ENCODE assay signal across 8 cellular contexts in genomic region chr2:27133905-27134780, GRCh38. TPM values are rescaled to one million over a fixed set of nuclear protein-coding genes. Genes with fewer than 3 reads are reported as not detected.
DNase-seq lines count a peak whose midpoint lies in the region; ATAC-seq and TF ChIP-seq lines count a peak whose summit lies in the region.

TSS of gene PREB (minus strand) at chr2:27134636. CDS start at chr2:27134421, 215 bp downstream.

- peak; percentile 59 for TF ChIP-seq CTCF in DOHH2 (IDR thresholded peaks at IDR 0.05; ENCODE audit: low read depth, low read length, poor library complexity, severe bottlenecking)
- TF ChIP-seq CTCF in fibroblast of lung (conservative IDR thresholded peaks at IDR 0.05 in 1 of 2, IDR thresholded peaks at IDR 0.05 in 1 of 2; ENCODE audit: low read depth in 1 of 2, low read length in 2 of 2) = peak; percentile 41 to 55

- DNase-seq in GM23248 (peak; percentile 99), LHCN-M2 (ENCODE audit: low read depth) (peak; percentile 92), RPMI8226 (peak; percentile 99), fibroblast of lung (ENCODE audit: low read depth in 2 of 2) (peak; percentile 85 to 94)
- DNase-seq in activated T-helper 1 cell treated with anti-CD3 and anti-CD28 coated beads, Interleukin-2, amount 50 U/mL, for 16 hours (ENCODE audit: low read depth in 1 of 2, low spot score in 1 of 2) = peak; percentile 98
- DNase-seq in naive thymus-derived CD8-positive, alpha-beta T cell = peak; percentile 94 to 99 (median 98)
- peak; percentile 92 to 98 (median 96) for DNase-seq in stimulated activated naive CD4-positive, alpha-beta T cell (lab: John Stamatoyannopoulos, UW)

- H3K79me2 ChIP-seq in DOHH2 (ENCODE audit: control insufficient read depth, low read length) = peaks cover 22% of the 10 kb centered on the region
- peaks cover 20% of the 10 kb centered on the region for H3K79me2 ChIP-seq in GM23248 (ENCODE audit: insufficient read depth)
- peaks cover 15% of the 10 kb centered on the region for H3K79me2 ChIP-seq in fibroblast of lung (ENCODE audit: control insufficient read depth, insufficient read depth, low read length)

- H3K4me3 ChIP-seq in DOHH2 (ENCODE audit: low read length) (peak within 1 kb of the TSS; percentile 97), GM23248 (peak within 1 kb of the TSS; percentile 96), fibroblast of lung (replicated peaks in 1 of 4; ENCODE audit: control extremely low read depth in 1 of 4, insufficient read depth in 1 of 4, low read depth in 3 of 4, low read length in 4 of 4) (peak within 1 kb of the TSS; percentile 87 to 98 (median 96))

- peak within 1 kb of the TSS; percentile 85 to 98 (median 97) for H3K27ac Mint-ChIP-seq in naive thymus-derived CD8-positive, alpha-beta T cell

- H3K4me3 Mint-ChIP-seq in naive thymus-derived CD8-positive, alpha-beta T cell = peak within 1 kb of the TSS; percentile 90 to 98 (median 96)

- H3K27me3 ChIP-seq in DOHH2 (ENCODE audit: control insufficient read depth, low read length) (no peaks in the 10 kb centered on the region), GM23248 (replicated peaks; ENCODE audit: insufficient read depth) (no peaks in the 10 kb centered on the region), fibroblast of lung (ENCODE audit: control insufficient read depth, insufficient read depth, low read length) (no peaks in the 10 kb centered on the region)

- H3K9me3 ChIP-seq in DOHH2 (ENCODE audit: control insufficient read depth, insufficient read depth, low read length) (no peaks in the 10 kb centered on the region), GM23248 (ENCODE audit: low read depth) (no peaks in the 10 kb centered on the region), fibroblast of lung (ENCODE audit: control insufficient read depth, insufficient read depth, low read depth, low read length) (no peaks in the 10 kb centered on the region)

- H4K20me1 ChIP-seq in DOHH2 (ENCODE audit: control insufficient read depth, insufficient read depth, low read depth, low read length) (no peaks in the 10 kb centered on the region; the same call in 1 of the 2 replicates), GM23248 (ENCODE audit: insufficient read depth) (no peaks in the 10 kb centered on the region), fibroblast of lung (ENCODE audit: control insufficient read depth, extremely low read depth, insufficient read depth, low read length) (no peaks in the 10 kb centered on the region)

- peaks cover 0 to 32% (median 1%) of the 10 kb centered on the region in 3 donors for H3K36me3 Mint-ChIP-seq in naive thymus-derived CD8-positive, alpha-beta T cell

- H3K27ac ChIP-seq in DOHH2 (ENCODE audit: low read depth, low read length) (peak within 1 kb of the TSS; percentile 38), GM23248 (peak within 1 kb of the TSS; percentile 59), fibroblast of lung (ENCODE audit: insufficient read depth, low read length) (peak within 1 kb of the TSS; percentile 82)

- H3K4me1 ChIP-seq in DOHH2 (ENCODE audit: control insufficient read depth, low read length) (peaks cover 17% of the 10 kb centered on the region), GM23248 (ENCODE audit: insufficient read depth) (peaks cover 11% of the 10 kb centered on the region; the same call in 1 of the 2 replicates), fibroblast of lung (ENCODE audit: control insufficient read depth, extremely low read depth, insufficient read depth, low read length) (peaks cover 4% of the 10 kb centered on the region)

- peak; percentile 97 to 98 for ATAC-seq in naive thymus-derived CD8-positive, alpha-beta T cell

- in situ Hi-C loops in GM23248 (cut with MboI) = no loop called here

- H3K9me2 ChIP-seq in DOHH2 (replicated peaks; ENCODE audit: control insufficient read depth, low read length) (no peaks in the 10 kb centered on the region), GM23248 (ENCODE audit: insufficient read depth) (no peaks in the 10 kb centered on the region)

- H3F3A ChIP-seq in DOHH2 (ENCODE audit: control insufficient read depth, insufficient read depth) (no peaks in the 10 kb centered on the region), GM23248 (ENCODE audit: insufficient read depth) (no peaks in the 10 kb centered on the region)

- H2AFZ ChIP-seq in GM23248 (peak within 1 kb of the TSS; percentile 95), fibroblast of lung (ENCODE audit: low read length) (peak within 1 kb of the TSS; percentile 82)

- peaks cover 19 to 37% (median 24%) of the 10 kb centered on the region in 4 donors for H3K4me1 Mint-ChIP-seq in naive thymus-derived CD8-positive, alpha-beta T cell

- POLR2A ChIA-PET in naive thymus-derived CD8-positive, alpha-beta T cell (lab: Charles Lee) = interaction anchor here (0.7 to 5.0 kb wide), 12 partner anchors 8 to 1446 kb away, joined by 3 to 55 read pairs (median 4); partner anchors contain the start of genes ABHD1, AGBL5, KHK and OST4

- H3K27me3 Mint-ChIP-seq in naive thymus-derived CD8-positive, alpha-beta T cell = no peaks in the 10 kb centered on the region

- WGBS in GM23248 (ENCODE audit: low coverage in 1 of 2, low lambda C conversion rate in 2 of 2, missing lambda C conversion rate in 2 of 2), 2 experiments = 1 to 2% methylated on average over 65 to 74 of the region's 86 CpGs

- H3K9ac ChIP-seq in GM23248 (peak within 1 kb of the TSS; percentile 88), fibroblast of lung (ENCODE audit: insufficient read depth, low read length) (peak within 1 kb of the TSS; percentile 90)

- H3K4me2 ChIP-seq in DOHH2 (ENCODE audit: low read length) (peak within 1 kb of the TSS; percentile 75), GM23248 (ENCODE audit: unreplicated experiment) (peak within 1 kb of the TSS; percentile 90), fibroblast of lung (ENCODE audit: extremely low read depth, insufficient read depth, low read length) (peak within 1 kb of the TSS; percentile 97)

- H3K36me3 ChIP-seq in DOHH2 (ENCODE audit: control insufficient read depth, low read length) (peaks cover 47% of the 10 kb centered on the region), GM23248 (ENCODE audit: low read depth) (no peaks in the 10 kb centered on the region), fibroblast of lung (ENCODE audit: control insufficient read depth, insufficient read depth, low read length) (peaks cover 18% of the 10 kb centered on the region)

- H3K9me3 Mint-ChIP-seq in naive thymus-derived CD8-positive, alpha-beta T cell = peaks cover 0 to 2% (median 0%) of the 10 kb centered on the region in 9 donors

RNA-seq across cellular contexts. Expression of gene PREB, which starts in this region (rescaled TPM):
- total RNA-seq in GM23248 (2014; rRNA removed; shearing (Covaris generic)) = 52.2 and 55.9 TPM in 2 replicates
- polyA plus RNA-seq in GM23248 (2016; fragmentation: Nextera tagmentation; extraction: Ambion mirVana) (40.8 and 45.0 TPM in 2 replicates), fibroblast of lung (42.9 and 48.5 TPM in 2 replicates)
- total RNA-seq in LHCN-M2 (2014; rRNA removed) (68.9 and 72.4 TPM in 2 replicates), fibroblast of lung (36.0 and 39.8 TPM in 2 replicates)
- polyA plus RNA-seq in LHCN-M2 (2012) = 44.0 TPM
- 36.3 and 46.3 TPM in 2 replicates for polyA plus RNA-seq in fibroblast of lung (2012)
- polyA minus RNA-seq in fibroblast of lung (ENCODE audit: low replicate concordance) = 113 and 172 TPM in 2 replicates
- total RNA-seq in naive thymus-derived CD8-positive, alpha-beta T cell = 10 to 100 TPM; 35.9 to 43.3 TPM
- polyA plus RNA-seq in naive thymus-derived CD8-positive, alpha-beta T cell = 10 to 100 TPM; 40.6 to 58.4 (median 51.1) TPM

Comparison
In these comparisons a context has a peak if more than half of its experiments do, and no peak if none do; other contexts are left out.
1. Peak in every context shown above with its lines: DNase-seq, ATAC-seq, H3K4me3 ChIP-seq and H3K27ac ChIP-seq.